ENCODE assay signal across 12 cellular contexts in genomic region chr10:119441921-119442757, GRCh38.
DNase-seq lines count a peak whose midpoint lies in the region; ATAC-seq, FAIRE-seq and TF ChIP-seq lines count a peak whose summit lies in the region.
"Had no signal": no experiment of that assay in that cellular context is flagged by ENCODE, and none has a peak within 500 bp of the region (broad histone marks: within the 10 kb centered on the region; RNA-seq: fewer than 3 reads in every experiment).

No MANE protein-coding gene starts in this region.

- no peaks in the 10 kb centered on the region for H3K4me1 ChIP-seq in right cardiac atrium (ENCODE audit: control insufficient read depth, insufficient read depth, low read length)
- H3K4me1 ChIP-seq in stomach = peaks cover 0 to 6% (median 3%) of the 10 kb centered on the region in 4 donors

- 68% methylated on average over 25 of the region's 25 CpGs for WGBS in right cardiac atrium
- 78 to 89% (median 83%) methylated on average over 14 to 25 of the region's 25 CpGs for WGBS in stomach, 5 donors

- H3K9me3 ChIP-seq in right cardiac atrium (ENCODE audit: control insufficient read depth, low read length) (no peaks in the 10 kb centered on the region), stomach (no peaks in the 10 kb centered on the region)

- H3K4me3 ChIP-seq in right cardiac atrium (ENCODE audit: low read length) (no peak overlapping the region), stomach (no peak overlapping the region)

- ATAC-seq in right cardiac atrium (peak in 1 of 2 donors; percentile 1), HG03520 (IDR thresholded peaks at IDR 0.05; ENCODE audit: unreplicated experiment) (no peak)

- H3K27me3 ChIP-seq in right cardiac atrium (ENCODE audit: control insufficient read depth, insufficient read depth) (no peaks in the 10 kb centered on the region), stomach (no peaks in the 10 kb centered on the region)

- peak; percentile 25; the same call in 1 of the 2 replicates for TF ChIP-seq POLR2A in GM12892 (IDR thresholded peaks at IDR 0.05; ENCODE audit: low read depth, low read length)
- TF ChIP-seq POLR2A in stomach (IDR thresholded peaks at IDR 0.05) = no peak

- no peak for FAIRE-seq in GM12892 (lab: Jason Lieb, UNC)

- no peak for TF ChIP-seq EP300 in stomach (IDR thresholded peaks at IDR 0.05)

- intact Hi-C loops in right cardiac atrium (cut with DNase I) = loop anchor here in 1 of 4 donors (10.0 kb wide), 1 partner anchor 237 kb away; the partner anchor contains the start of gene GRK5
- intact Hi-C loops in stomach (cut with DNase I; ENCODE audit: low total_unique reads) = loop anchor here (10.0 kb wide), 1 partner anchor 237 kb away; the partner anchor contains the start of gene GRK5

- H3K36me3 ChIP-seq in stomach = peaks cover 0 to 80% (median 75%) of the 10 kb centered on the region in 4 donors

- TF ChIP-seq CTCF in stomach (IDR thresholded peaks at IDR 0.05) = no peak

- H3K27ac ChIP-seq in right cardiac atrium (ENCODE audit: low read length) (peak overlapping the region; percentile 1), stomach (peak overlapping the region in 4 of 5 donors; percentile 38 to 78 (median 57))

- DNase-seq in GM12892 (ENCODE audit: insufficient read length) (no peak), NCI-H510A (lab: John Stamatoyannopoulos, UW) (peak; percentile 15), right cardiac atrium (peak in 1 of 3 donors; percentile 71), stomach (no peak), NOMO-1 treated with DMSO at 0.1 percent for 48 hours (lab: John Stamatoyannopoulos, UW; ENCODE audit: unreplicated experiment) (no peak), DMS53 treated with DMSO at 0.1 percent for 48 hours (lab: John Stamatoyannopoulos, UW; ENCODE audit: unreplicated experiment) (no peak)
- no peak for DNase-seq in activated naive CD4-positive, alpha-beta T cell treated with anti-CD3 and anti-CD28 coated beads, Interleukin-2, amount 50 U/mL, for 16 hours
- DNase-seq: activated CD4-positive, CD25-positive, alpha-beta regulatory T cell; central memory CD4-positive, alpha-beta T cell; DMS 273 treated with DMSO at 0.1 percent for 48 hours; NCI-H1930 had no signal
